In the genomic region with DNA sequence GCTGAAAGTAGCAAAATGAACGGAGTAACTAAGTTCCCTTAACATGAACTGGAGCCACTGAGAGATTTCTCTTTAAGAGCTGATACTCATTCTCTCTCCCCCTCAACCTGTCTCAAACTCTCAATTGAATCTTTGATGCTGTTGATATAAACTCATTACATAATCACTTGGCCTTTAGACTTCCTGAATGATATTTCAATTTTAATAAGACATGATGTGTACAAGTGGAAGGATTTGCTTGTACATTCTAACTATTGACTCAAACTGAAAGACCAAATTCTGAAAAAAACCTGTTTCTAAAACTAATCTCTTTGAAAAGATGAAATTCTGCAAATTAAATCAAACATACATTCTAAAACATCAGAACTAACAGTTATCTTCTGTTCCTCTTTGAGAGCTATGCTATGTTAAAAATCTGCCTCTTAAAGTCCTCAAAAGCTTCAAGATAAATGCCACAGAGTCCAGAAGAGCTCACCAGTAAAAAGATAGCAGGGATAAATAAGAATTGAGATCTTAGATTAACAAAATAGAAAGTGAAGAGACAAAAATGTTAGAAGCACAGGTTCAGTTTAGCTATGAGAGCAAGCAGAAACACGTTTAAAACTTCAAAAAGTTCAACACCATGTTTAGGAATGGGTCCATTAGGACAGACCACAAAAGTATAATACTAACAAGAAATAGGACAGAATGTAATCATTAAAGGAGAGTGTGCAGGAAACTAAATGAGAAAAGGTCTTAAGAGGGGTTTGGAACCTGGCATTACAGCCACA, we compare ENCODE assay signal across 12 cellular contexts.
A peak's percentile ranks its signal among the peaks of the same experiment; 100 is the strongest.
DNase-seq lines count a peak whose midpoint lies in the region; ATAC-seq and TF ChIP-seq lines count a peak whose summit lies in the region.
"Had no signal": no experiment of that assay in that cellular context is flagged by ENCODE, and none has a peak within 500 bp of the region (broad histone marks: within the 10 kb centered on the region; RNA-seq: fewer than 3 reads in every experiment).

No MANE protein-coding gene starts in this region.

- intact Hi-C loops in head of caudate nucleus (cut with DNase I), result no loop called here

- ATAC-seq in GM21360 (IDR thresholded peaks at IDR 0.05; ENCODE audit: unreplicated experiment) (peak; percentile 32), HG03442 (IDR thresholded peaks at IDR 0.05; ENCODE audit: unreplicated experiment) (peak; percentile 43), memory B cell (ENCODE audit: low read depth) (peak; percentile 6)

- H3K4me3 Mint-ChIP-seq in memory B cell, result no peak overlapping the region

- TF ChIP-seq CTCF in GM13976 (IDR thresholded peaks at IDR 0.05; ENCODE audit: borderline replicate concordance, control extremely low read depth, extremely low read depth, insufficient read depth, missing control alignments), result no peak

- in situ Hi-C loops in GM13976 (cut with MboI; ENCODE audit: low sequenced_read_pairs, unreplicated experiment), result no loop called here

- H3K9me3 Mint-ChIP-seq in memory B cell, result no peaks in the 10 kb centered on the region

- DNase-seq in GM13976 (ENCODE audit: low spot score), result peak; percentile 54
- DNase-seq in memory B cell (ENCODE audit: low spot score in 2 of 2), result no peak
- no peak for DNase-seq in NCI-H526 treated with DMSO at 0.1 percent for 48 hours (lab: John Stamatoyannopoulos, UW)
- DNase-seq in head of caudate nucleus, result no peak
- no peak for DNase-seq in superior temporal gyrus (ENCODE audit: extremely low spot score)
- DNase-seq in C1 segment of cervical spinal cord (lab: John Stamatoyannopoulos, UW), result no peak
- DNase-seq: activated gamma-delta T cell; effector CD8-positive, alpha-beta T cell; NCI-H524; stimulated activated CD4-positive, alpha-beta T cell treated with anti-CD3 and anti-CD28 coated beads, Interleukin-15, amount 100 ng/mL, for 24 hours had no signal

- H3K27me3 Mint-ChIP-seq in memory B cell, result no peaks in the 10 kb centered on the region

- H3K4me1 Mint-ChIP-seq in memory B cell, result peaks cover 18% of the 10 kb centered on the region

- peaks cover 26% of the 10 kb centered on the region for H3K36me3 Mint-ChIP-seq in memory B cell

- peak overlapping the region; percentile 93 for H3K27ac Mint-ChIP-seq in memory B cell
